ENCODE assay signal across 22 cellular contexts in the genomic region with DNA sequence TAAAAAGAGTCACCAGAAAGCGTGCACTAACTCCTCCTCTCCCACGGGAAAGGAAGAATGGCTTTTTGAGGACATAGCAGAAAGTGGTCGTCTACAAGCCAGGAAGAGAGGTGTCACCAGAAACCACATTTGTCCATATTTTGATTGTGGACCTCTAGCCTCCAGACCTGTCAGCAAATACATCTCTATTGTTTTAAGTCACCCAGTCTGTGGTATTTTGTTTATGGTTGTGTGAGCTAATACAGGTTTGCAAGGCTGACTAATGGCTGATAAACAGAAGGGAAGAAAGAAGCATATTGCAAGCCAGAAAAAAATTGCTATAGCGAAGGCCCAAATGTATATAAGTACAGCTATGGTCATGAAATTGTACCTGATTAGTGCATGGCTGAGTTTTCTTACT. TPM values are rescaled to one million over a fixed set of nuclear protein-coding genes. Genes with fewer than 3 reads are reported as not detected.
DNase-seq lines count a peak whose midpoint lies in the region; ATAC-seq and TF ChIP-seq lines count a peak whose summit lies in the region.
"Had no signal": no experiment of that assay in that cellular context is flagged by ENCODE, and none has a peak within 500 bp of the region (broad histone marks: within the 10 kb centered on the region; RNA-seq: fewer than 3 reads in every experiment).

No MANE protein-coding gene starts in this region.

- no peaks in the 10 kb centered on the region for H3K27me3 Mint-ChIP-seq in GM23338 (ENCODE audit: insufficient read depth, low read depth, poor library complexity)
- H3K27me3 Mint-ChIP-seq: CD4-positive, alpha-beta T cell had no signal

- peaks cover 2% of the 10 kb centered on the region; the same call in 1 of the 2 replicates for H4K20me1 ChIP-seq in GM23338 (replicated peaks; ENCODE audit: insufficient read depth)

- DNase-seq in GM23338 (ENCODE audit: low spot score) (no peak), amniotic epithelial cell (ENCODE audit: low read depth) (peak; percentile 68), fibroblast of pulmonary artery (ENCODE audit: low read depth) (peak; percentile 23), renal cortical epithelial cell (ENCODE audit: low read depth) (peak; percentile 9), SIG-M5 (lab: John Stamatoyannopoulos, UW) (no peak)
- no peak for DNase-seq in activated CD4-positive, alpha-beta T cell treated with anti-CD3 and anti-CD28 coated beads for 4 hours
- DNase-seq: AML-193; CD4-positive, alpha-beta T cell; DMS53; NCI-H1092; NCI-H1417 treated with DMSO at 0.1 percent for 48 hours; NCI-H187; NCI-H2081 treated with DMSO at 0.1 percent for 48 hours; NCI-H2171; NCI-H226; NCI-H510A; NCI-H69; Peyer's patch; SJCRH30 had no signal

- no peak for ATAC-seq in GM23338
- ATAC-seq in GM18861 (IDR thresholded peaks at IDR 0.05; ENCODE audit: unreplicated experiment): no peak
- ATAC-seq: SK-N-SH treated with all-trans-retinoic acid at 6 μM for 48 hours had no signal

- TF ChIP-seq CTCF in GM23338 (conservative IDR thresholded peaks at IDR 0.05; ENCODE audit: low read depth in 2 of 2) (no peak), fibroblast of pulmonary artery (IDR thresholded peaks at IDR 0.05; ENCODE audit: low read length, missing control alignments) (no peak)

- H3K4me2 ChIP-seq in GM23338: no peak overlapping the region
- H3K4me2 ChIP-seq: BLaER1 treated with 17β-estradiol and CSF1 and Interleukin-3, amounts not matched to agents 10 nM and 100 nM had no signal

- H3K27ac Mint-ChIP-seq in GM23338: no peak overlapping the region
- H3K27ac Mint-ChIP-seq: CD4-positive, alpha-beta T cell had no signal

- no peaks in the 10 kb centered on the region for H3K79me2 ChIP-seq in GM23338 (replicated peaks; ENCODE audit: insufficient read depth)

- peaks cover 3% of the 10 kb centered on the region; the same call in 1 of the 3 replicates for H3K4me1 Mint-ChIP-seq in GM23338

- no peaks in the 10 kb centered on the region for H3K9me3 Mint-ChIP-seq in GM23338
- H3K9me3 Mint-ChIP-seq: CD4-positive, alpha-beta T cell had no signal

- peaks cover 22% of the 10 kb centered on the region for H3K36me3 Mint-ChIP-seq in GM23338 (ENCODE audit: low read depth)

- no peak overlapping the region for H3K4me3 Mint-ChIP-seq in GM23338
- H3K4me3 Mint-ChIP-seq: CD4-positive, alpha-beta T cell had no signal

- H3K27ac ChIP-seq in GM23338 (ENCODE audit: low read depth): peak overlapping the region; percentile 72; the same call in 1 of the 2 replicates
- H3K27ac ChIP-seq: BLaER1 treated with 17β-estradiol and CSF1 and Interleukin-3, amounts not matched to agents 10 nM and 100 nM; Peyer's patch; SJCRH30 had no signal

- no peaks in the 10 kb centered on the region for H3K9me2 ChIP-seq in GM23338 (ENCODE audit: insufficient read depth)

- H3K4me3 ChIP-seq in GM23338 (no peak overlapping the region), fibroblast of pulmonary artery (replicated peaks; ENCODE audit: low read depth, low read length) (no peak overlapping the region)
- H3K4me3 ChIP-seq: BLaER1 treated with 17β-estradiol and CSF1 and Interleukin-3, amounts not matched to agents 10 nM and 100 nM; Peyer's patch; SJCRH30 had no signal

- no peaks in the 10 kb centered on the region for H3F3A ChIP-seq in GM23338 (replicated peaks; ENCODE audit: low read depth)

- no peaks in the 10 kb centered on the region for H3K36me3 ChIP-seq in GM23338 (ENCODE audit: insufficient read depth)

- no peaks in the 10 kb centered on the region for H3K27me3 ChIP-seq in GM23338 (ENCODE audit: insufficient read depth)
- H3K27me3 ChIP-seq: BLaER1 treated with 17β-estradiol and CSF1 and Interleukin-3, amounts not matched to agents 10 nM and 100 nM; Peyer's patch; SJCRH30 had no signal

- H2AFZ ChIP-seq in GM23338: no peak overlapping the region

- H3K4me1 ChIP-seq in GM23338 (ENCODE audit: insufficient read depth): peaks cover 6% of the 10 kb centered on the region
- H3K4me1 ChIP-seq: Peyer's patch, SJCRH30 had no signal

TF ChIP-seq in GM23338, 12 proteins besides CTCF, POLR2A, EP300 and RAD21:
- TF ChIP-seq STAT1 (IDR thresholded peaks at IDR 0.05; ENCODE audit: unreplicated experiment) (no peak), EZH2 (IDR thresholded peaks at IDR 0.05; ENCODE audit: low read depth, unreplicated experiment) (no peak), EZH2phosphoT487 (IDR thresholded peaks at IDR 0.05; ENCODE audit: unreplicated experiment) (no peak), JUNB (IDR thresholded peaks at IDR 0.05; ENCODE audit: unreplicated experiment) (no peak), POLR2AphosphoS5 (IDR thresholded peaks at IDR 0.05; ENCODE audit: low read depth) (no peak)

RNA-seq across cellular contexts. Expression of a gene that starts 21.4 kb away (rescaled TPM):
- 28.5 and 34.9 TPM in 2 replicates for total RNA-seq in GM23338 (2014; rRNA removed; shearing (Covaris generic))
- polyA plus RNA-seq in GM23338 (2016; fragmentation: Nextera tagmentation; extraction: Ambion mirVana): 86.7 and 103 TPM in 2 replicates
- 32.3 and 56.5 TPM in 2 replicates for total RNA-seq in renal cortical epithelial cell

RNA-seq across cellular contexts. Expression of a gene that starts 29.6 kb away (rescaled TPM):
- 84.9 and 94.6 TPM in 2 replicates for total RNA-seq in GM23338 (2014; rRNA removed; shearing (Covaris generic))
- polyA plus RNA-seq in GM23338 (2016; fragmentation: Nextera tagmentation; extraction: Ambion mirVana): 24.2 and 24.3 TPM in 2 replicates
- total RNA-seq in renal cortical epithelial cell: 35.2 and 43.4 TPM in 2 replicates

Comparison
In these comparisons a context has a peak if more than half of its experiments do, and no peak if none do; other contexts are left out.
1. DNase-seq: peak in amniotic epithelial cell (single experiment), fibroblast of pulmonary artery (single experiment) and renal cortical epithelial cell (single experiment); none in GM23338 (single experiment), activated CD4-positive, alpha-beta T cell treated with anti-CD3 and anti-CD28 coated beads for 4 hours (0 of 2) and SIG-M5 (single experiment).